22 cellular contexts compared by ENCODE assay signal in the genomic region with DNA sequence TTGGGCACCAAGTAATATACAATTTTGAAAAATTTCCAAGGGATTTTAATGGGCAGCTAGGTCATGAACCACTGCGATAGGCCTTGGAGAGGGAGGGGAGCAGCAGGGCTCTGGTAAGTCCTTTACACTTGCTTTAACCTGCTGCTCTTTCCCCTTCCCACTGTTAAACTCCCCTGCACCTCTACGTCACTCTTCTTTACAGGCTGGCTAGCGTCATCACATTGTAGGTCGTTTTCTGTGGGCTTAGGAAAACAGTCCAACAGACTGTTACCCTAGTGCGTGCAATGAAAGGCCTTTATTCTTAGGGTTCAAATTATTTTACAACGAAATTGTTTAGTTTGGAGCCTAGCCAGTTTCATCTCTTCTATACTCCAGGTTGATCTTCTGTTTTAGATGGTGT.
"Had no signal": no experiment of that assay in that cellular context is flagged by ENCODE, and none has a peak within 500 bp of the region (broad histone marks: within the 10 kb centered on the region; RNA-seq: fewer than 3 reads in every experiment).

No MANE protein-coding gene starts in this region.

- H3K27me3 ChIP-seq: left lung, neutrophil, right lobe of liver, testis, transverse colon had no signal

- H3K27ac ChIP-seq: esophagus squamous epithelium, left lung, lower lobe of right lung, neutrophil, right lobe of liver, testis, transverse colon, WERI-Rb-1 had no signal

- H3K4me3 ChIP-seq: esophagus squamous epithelium, left lung, lower lobe of right lung, mucosa of descending colon, right lobe of liver, testis, transverse colon had no signal

- H3K4me1 ChIP-seq: esophagus squamous epithelium, left lung, lower lobe of right lung, right lobe of liver, testis, transverse colon had no signal

- H3K36me3 ChIP-seq: esophagus squamous epithelium, left lung, lower lobe of right lung, neutrophil, right lobe of liver, transverse colon, WERI-Rb-1 had no signal

- DNase-seq: activated CD4-positive, alpha-beta T cell treated with anti-CD3 and anti-CD28 coated beads for 48 hours; activated CD4-positive, alpha-beta T cell treated with anti-CD3 and anti-CD28 coated beads, Interleukin-2, amount 50 U/mL, for 48 hours; activated CD8-positive, alpha-beta memory T cell treated with anti-CD3 and anti-CD28 coated beads for 24 hours; activated effector memory CD4-positive, alpha-beta T cell treated with Interleukin-2 at 50 U/mL for 16 hours; activated naive CD4-positive, alpha-beta T cell treated with Interleukin-2 at 50 U/mL for 16 hours; anterior cingulate cortex; dermis blood vessel endothelial cell; effector CD4-positive, alpha-beta T cell; esophagus squamous epithelium; foreskin melanocyte; left lung; lower lobe of right lung; mesendoderm; mucosa of descending colon; right lobe of liver; stimulated activated CD4-positive, alpha-beta T cell treated with anti-CD3 and anti-CD28 coated beads, Interleukin-4, amount 100 ng/mL, for 1 hour; stimulated activated naive CD8-positive, alpha-beta T cell treated with anti-CD3 and anti-CD28 coated beads, Interleukin-15, Interleukin-2, amounts not matched to agents 100 U/mL and 50 U/mL, for 24 hours; testis; transverse colon; WERI-Rb-1 had no signal

- H3K9me3 ChIP-seq: esophagus squamous epithelium, lower lobe of right lung, mucosa of descending colon, neutrophil, right lobe of liver, testis, transverse colon had no signal

- ATAC-seq: activated CD4-positive, CD25-positive, alpha-beta regulatory T cell treated with anti-CD3 and anti-CD28 coated beads, Interleukin-2, amount 50 U/mL, for 24 hours; left lung; lower lobe of right lung; mucosa of descending colon; right lobe of liver; stimulated activated naive CD8-positive, alpha-beta T cell treated with anti-CD3 and anti-CD28 coated beads, Interleukin-15, Interleukin-2, amounts not matched to agents 100 U/mL and 50 U/mL, for 24 hours had no signal
